9 cellular contexts compared by ENCODE assay signal in the genomic region with DNA sequence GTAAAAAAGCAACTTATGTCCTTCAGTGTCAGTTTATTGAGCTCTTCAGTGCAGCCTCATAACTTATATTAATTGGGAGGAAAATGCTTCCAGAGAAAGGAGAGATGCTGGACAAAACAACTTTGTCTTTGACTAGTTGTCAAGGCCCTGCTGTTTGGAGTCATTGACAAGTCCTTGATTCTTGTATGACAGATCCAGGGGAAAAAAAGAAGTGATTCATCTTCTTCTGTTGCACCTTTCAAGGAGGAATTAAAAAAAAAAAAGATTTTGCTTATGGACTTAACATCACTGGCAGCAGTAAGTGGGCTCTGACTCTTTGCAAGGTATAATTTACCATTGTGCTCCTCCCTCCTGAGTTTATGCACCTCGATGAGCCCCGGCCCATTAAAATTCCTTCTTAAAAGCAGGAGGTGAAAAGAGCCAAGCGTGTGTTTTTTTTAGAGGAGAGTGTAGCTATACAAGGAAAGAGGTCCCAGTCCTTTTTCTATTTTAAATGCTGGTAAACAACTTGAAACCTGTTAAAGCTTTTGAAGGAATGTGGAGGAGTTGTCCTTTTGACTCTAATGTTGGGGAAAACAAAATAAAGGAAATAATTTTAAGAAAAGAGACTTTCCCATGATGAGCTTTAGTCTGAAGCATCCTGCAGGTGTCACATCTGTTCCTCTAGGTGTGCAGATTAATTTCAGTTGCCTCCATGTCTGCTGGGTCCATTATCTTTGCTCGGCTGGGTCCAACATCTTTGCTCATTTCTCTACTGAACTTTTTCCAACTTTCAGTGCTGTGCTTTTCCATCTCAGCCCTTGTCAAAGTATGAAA.
DNase-seq lines count a peak whose midpoint lies in the region; ATAC-seq and TF ChIP-seq lines count a peak whose summit lies in the region.
"Had no signal": no experiment of that assay in that cellular context is flagged by ENCODE, and none has a peak within 500 bp of the region (broad histone marks: within the 10 kb centered on the region; RNA-seq: fewer than 3 reads in every experiment).

No MANE protein-coding gene starts in this region.

- DNase-seq in heart right ventricle: no peak
- no peak for DNase-seq in Right ventricle myocardium superior
- DNase-seq in activated naive CD4-positive, alpha-beta T cell treated with anti-CD3 and anti-CD28 coated beads, Interleukin-2, amount 50 U/mL, for 72 hours (ENCODE audit: low spot score in 2 of 2): no peak
- DNase-seq in memory B cell (ENCODE audit: low spot score in 2 of 2): no peak
- DNase-seq in vagina (ENCODE audit: extremely low spot score in 2 of 2): no peak
- no peak for DNase-seq in omental fat pad (ENCODE audit: low spot score)
- no peak for DNase-seq in NCI-H2029 (lab: John Stamatoyannopoulos, UW)
- DNase-seq: DND-41 had no signal

- H3K4me1 ChIP-seq in heart right ventricle (peaks cover 15 to 60% (median 57%) of the 10 kb centered on the region in 9 donors), vagina (peaks cover 76% of the 10 kb centered on the region)

- TF ChIP-seq POLR2A in vagina (IDR thresholded peaks at IDR 0.05): no peak

- H3K36me3 ChIP-seq in heart right ventricle (no peaks in the 10 kb centered on the region), vagina (no peaks in the 10 kb centered on the region)

- H3K27me3 ChIP-seq in heart right ventricle (no peaks in the 10 kb centered on the region), vagina (no peaks in the 10 kb centered on the region)

- intact Hi-C loops in heart right ventricle (cut with DNase I) (loop anchor here in 7 of 10 donors (2.0 to 10.0 kb wide), 9 partner anchors 124 to 542 kb away; a partner anchor contains a TSS), Right ventricle myocardium superior (cut with DNase I) (no loop called here), vagina (cut with DNase I) (no loop called here)

- peak overlapping the region in 1 of 2 donors; percentile 41 for H3K27ac Mint-ChIP-seq in activated naive CD4-positive, alpha-beta T cell treated with anti-CD3 and anti-CD28 coated beads, Interleukin-2, amount 50 U/mL, for 72 hours
- H3K27ac Mint-ChIP-seq in memory B cell: peak overlapping the region; percentile 83

- no peak overlapping the region for H3K4me3 Mint-ChIP-seq in memory B cell

- H3K36me3 Mint-ChIP-seq in activated naive CD4-positive, alpha-beta T cell treated with anti-CD3 and anti-CD28 coated beads, Interleukin-2, amount 50 U/mL, for 72 hours: no peaks in the 10 kb centered on the region
- H3K36me3 Mint-ChIP-seq in memory B cell: peaks cover 2% of the 10 kb centered on the region

- peaks cover 41% of the 10 kb centered on the region for H3K4me1 Mint-ChIP-seq in memory B cell

- 50 to 51% methylated on average over 4 of the region's 4 CpGs for WGBS in heart right ventricle, 2 donors

- no peak for ATAC-seq in heart right ventricle
- ATAC-seq in Right ventricle myocardium superior (ENCODE audit: poor library complexity): no peak
- ATAC-seq in activated naive CD4-positive, alpha-beta T cell treated with anti-CD3 and anti-CD28 coated beads, Interleukin-2, amount 50 U/mL, for 72 hours: peak; percentile 11 to 46
- ATAC-seq in memory B cell (ENCODE audit: low read depth): peak; percentile 63
- ATAC-seq in omental fat pad (ENCODE audit: low FRiP score): no peak
- no peak for ATAC-seq in HG02870 (IDR thresholded peaks at IDR 0.05; ENCODE audit: unreplicated experiment)

- no peaks in the 10 kb centered on the region for H3K9me3 ChIP-seq in heart right ventricle
- H3K9me3 ChIP-seq in vagina: no peaks in the 10 kb centered on the region

- H3K4me3 ChIP-seq in heart right ventricle: no peak overlapping the region
- H3K4me3 ChIP-seq in vagina: no peak overlapping the region

- no peaks in the 10 kb centered on the region for H3K27me3 Mint-ChIP-seq in memory B cell

- H3K27ac ChIP-seq in heart right ventricle (peak overlapping the region in 9 of 10 donors; percentile 35 to 94 (median 50)), vagina (peak overlapping the region; percentile 92)

- H3K9me3 Mint-ChIP-seq in activated naive CD4-positive, alpha-beta T cell treated with anti-CD3 and anti-CD28 coated beads, Interleukin-2, amount 50 U/mL, for 72 hours: no peaks in the 10 kb centered on the region
- no peaks in the 10 kb centered on the region for H3K9me3 Mint-ChIP-seq in memory B cell

- TF ChIP-seq CTCF in heart right ventricle (IDR thresholded peaks at IDR 0.05) (peak in 3 of 9 donors; percentile 16 to 27 (median 18)), vagina (IDR thresholded peaks at IDR 0.05) (no peak), omental fat pad (IDR thresholded peaks at IDR 0.05) (no peak)

Comparison
In these comparisons a context has a peak if more than half of its experiments do, and no peak if none do; other contexts are left out.
1. intact Hi-C loops: an anchor here in heart right ventricle (2.0 to 10.0 kb wide); none called in Right ventricle myocardium superior and vagina.
2. ATAC-seq: peak in activated naive CD4-positive, alpha-beta T cell treated with anti-CD3 and anti-CD28 coated beads, Interleukin-2, amount 50 U/mL, for 72 hours (2 of 2) and memory B cell (single experiment); none in heart right ventricle (0 of 8), Right ventricle myocardium superior (single experiment), omental fat pad (single experiment) and HG02870 (single experiment).